In genomic region chr6:80502871-80503270, GRCh38 we compare ENCODE assay signal across 23 cellular contexts.
"Had no signal": no experiment of that assay in that cellular context is flagged by ENCODE, and none has a peak within 500 bp of the region (broad histone marks: within the 10 kb centered on the region; RNA-seq: fewer than 3 reads in every experiment).

No MANE protein-coding gene starts in this region.

- H3K27me3 ChIP-seq: MG63 had no signal

- H3K36me3 ChIP-seq: MG63 had no signal

- ATAC-seq: activated naive CD4-positive, alpha-beta T cell treated with anti-CD3 and anti-CD28 coated beads, Interleukin-2, amount 50 U/mL, for 72 hours; activated naive CD8-positive, alpha-beta T cell treated with anti-CD3 and anti-CD28 coated beads, Interleukin-2, amount 50 U/mL, for 24 hours; activated T-cell treated with anti-CD3 and anti-CD28 coated beads, Interleukin-2, amount 50 U/mL, for 4 hours; T-helper 17 cell; WTC11 had no signal

- H3K4me3 ChIP-seq: MG63 had no signal

- H3K9me3 ChIP-seq: MG63 had no signal

- DNase-seq: activated CD4-positive, alpha-beta T cell treated with anti-CD3 and anti-CD28 coated beads for 48 hours; activated CD4-positive, alpha-beta T cell treated with anti-CD3 and anti-CD28 coated beads, Interleukin-2, amount 50 U/mL, for 48 hours; activated CD4-positive, CD25-positive, alpha-beta regulatory T cell treated with anti-CD3 and anti-CD28 coated beads, Interleukin-2, amount 50 U/mL, for 72 hours; activated CD8-positive, alpha-beta memory T cell treated with anti-CD3 and anti-CD28 coated beads for 24 hours; activated effector memory CD4-positive, alpha-beta T cell treated with anti-CD3 and anti-CD28 coated beads, Interleukin-2, amount 50 U/mL, for 16 hours; activated naive CD4-positive, alpha-beta T cell treated with Interleukin-2 at 50 U/mL for 16 hours; activated naive CD8-positive, alpha-beta T cell treated with anti-CD3 and anti-CD28 coated beads, Interleukin-2, amount 50 U/mL, for 24 hours; activated T-cell treated with anti-CD3 and anti-CD28 coated beads, Interleukin-2, amount 50 U/mL, for 4 hours; amygdala; MG63; MV-4-11; NCI-H1105; NCI-H1436; NCI-H187 treated with DMSO at 0.1 percent for 48 hours; NCI-H2081 treated with DMSO at 0.1 percent for 48 hours; NCI-H2171 treated with DMSO at 0.1 percent for 48 hours; NCI-H226; NCI-H526 treated with DMSO at 0.1 percent for 48 hours; SIG-M5; T-helper 17 cell; T-helper 9 cell had no signal
